ENCODE assay signal across 10 cellular contexts in genomic region chr18:57446322-57446721, GRCh38. TPM values are rescaled to one million over a fixed set of nuclear protein-coding genes. Genes with fewer than 3 reads are reported as not detected.
A peak's percentile ranks its signal among the peaks of the same experiment; 100 is the strongest.
DNase-seq lines count a peak whose midpoint lies in the region; ATAC-seq, FAIRE-seq and TF ChIP-seq lines count a peak whose summit lies in the region.
"Had no signal": no experiment of that assay in that cellular context is flagged by ENCODE, and none has a peak within 500 bp of the region (broad histone marks: within the 10 kb centered on the region; RNA-seq: fewer than 3 reads in every experiment).

No MANE protein-coding gene starts in this region.

- H3K27ac ChIP-seq in GM12878 (ENCODE audit: control insufficient read depth, insufficient read depth) (no peak overlapping the region), neural cell (ENCODE audit: low read length) (peak overlapping the region; percentile 38)
- H3K27ac ChIP-seq: BLaER1 had no signal

- WGBS in GM12878 (ENCODE audit: insufficient coverage, insufficient replicate concordance, low lambda C conversion rate, missing lambda C conversion rate), result 2% methylated on average over 4 of the region's 4 CpGs

- POLR2A ChIA-PET in GM12878 (lab: Charles Lee), result no interaction called here

- CTCF ChIA-PET in GM12878 (lab: Yijun Ruan, JAX), result interaction anchor here (0.6 to 5.4 kb wide), 12 partner anchors 8 to 743 kb away, joined by 3 to 38 read pairs (median 4); no protein-coding TSS in a partner anchor

- SMC1A ChIA-PET in GM12878 (lab: Charles Lee; ENCODE audit: uncharacterized antibody, unreplicated experiment), result interaction anchor here (1.1 to 2.8 kb wide), 5 partner anchors 12 to 698 kb away, joined by 3 to 29 read pairs (median 5); no protein-coding TSS in a partner anchor

- no peak overlapping the region for H2AFZ ChIP-seq in GM12878 (ENCODE audit: control insufficient read depth, low read depth, low read length)
- no peak overlapping the region for H2AFZ ChIP-seq in neural cell (ENCODE audit: low read depth, low read length)

- no peak overlapping the region for H3K4me2 ChIP-seq in GM12878 (ENCODE audit: control insufficient read depth, insufficient read depth)
- no peak overlapping the region for H3K4me2 ChIP-seq in neural cell (ENCODE audit: low read length)
- H3K4me2 ChIP-seq: BLaER1 had no signal

- TF ChIP-seq POLR2A in GM12878 (IDR thresholded peaks at IDR 0.05; ENCODE audit: low read depth, low read length), result no peak

- no TSS peak for BruUV-seq in GM12878 (replicated peaks; lab: Mats Ljungman, UMichigan)

- peak; percentile 37 for DNase-seq in NCI-H1436 (lab: John Stamatoyannopoulos, UW)
- no peak for DNase-seq in NCI-H1436 treated with DMSO at 0.1 percent for 48 hours (lab: John Stamatoyannopoulos, UW)
- peak; percentile 58 for DNase-seq in M059J (ENCODE audit: low read depth)
- no peak for DNase-seq in GM12878 (ENCODE audit: low read depth, low spot score)
- no peak for DNase-seq in stimulated activated CD4-positive, alpha-beta T cell treated with anti-CD3 and anti-CD28 coated beads, Interleukin-4, amount 100 ng/mL, for 1 hour
- DNase-seq: cerebellar nuclear complex had no signal

- peak; percentile 70 for TF ChIP-seq RAD21 in GM12878 (IDR thresholded peaks at IDR 0.05; ENCODE audit: insufficient read depth, low read depth, low read length)
- TF ChIP-seq RAD21 in neural cell (conservative IDR thresholded peaks at IDR 0.05), result peak; percentile 62

- H3K9ac ChIP-seq in GM12878 (ENCODE audit: control insufficient read depth, insufficient read depth, low read length) (no peak overlapping the region), neural cell (ENCODE audit: low read length) (no peak overlapping the region)
- H3K9ac ChIP-seq: BLaER1 had no signal

- H3K9me2 ChIP-seq in neural cell (ENCODE audit: insufficient read depth, low read length), result no peaks in the 10 kb centered on the region

- TF ChIP-seq CTCF in GM12878 (IDR thresholded peaks at IDR 0.05 in 2 of 3, conservative IDR thresholded peaks at IDR 0.05 in 1 of 3; ENCODE audit: control insufficient read depth in 2 of 3, extremely low read depth in 1 of 3, insufficient read depth in 1 of 3, low read depth in 3 of 3, low read length in 3 of 3) (peak; percentile 77 to 82 (median 79)), neural cell (IDR thresholded peaks at IDR 0.05; ENCODE audit: poor library complexity, severe bottlenecking) (peak; percentile 67)

- no peak for TF ChIP-seq EP300 in GM12878 (IDR thresholded peaks at IDR 0.05; ENCODE audit: borderline replicate concordance in 1 of 2, control insufficient read depth in 1 of 2, low read depth in 2 of 2, low read length in 2 of 2)
- no peak for TF ChIP-seq EP300 in neural cell (conservative IDR thresholded peaks at IDR 0.05; ENCODE audit: poor library complexity, severe bottlenecking)

- H3K27me3 ChIP-seq in GM12878 (replicated peaks in 1 of 2; ENCODE audit: control insufficient read depth in 2 of 2, insufficient read depth in 2 of 2, low read length in 1 of 2), result peaks cover 2 to 10% of the 10 kb centered on the region in 2 experiments
- H3K27me3 ChIP-seq in neural cell (ENCODE audit: insufficient read depth, low read depth, low read length), result peaks cover 49% of the 10 kb centered on the region

- H3K4me1 ChIP-seq in GM12878 (ENCODE audit: control insufficient read depth, insufficient read depth, low read length), result no peaks in the 10 kb centered on the region

- no peak for FAIRE-seq in GM12878 (lab: Jason Lieb, UNC)

- H4K20me1 ChIP-seq in GM12878 (ENCODE audit: control insufficient read depth, insufficient read depth) (no peaks in the 10 kb centered on the region; the same call in 1 of the 2 replicates), neural cell (ENCODE audit: insufficient read depth) (no peaks in the 10 kb centered on the region)

- no peaks in the 10 kb centered on the region for H3F3A ChIP-seq in neural cell (ENCODE audit: insufficient read depth, low read length, poor library complexity, severe bottlenecking)

- intact Hi-C loops in GM12878 (cut with micrococcal nuclease; ENCODE audit: unreplicated experiment), result loop anchor here (1.0 to 5.0 kb wide), 6 partner anchors 116 to 744 kb away; no protein-coding TSS in a partner anchor

- H3K79me2 ChIP-seq in GM12878 (ENCODE audit: control insufficient read depth, insufficient read depth, low read length) (no peaks in the 10 kb centered on the region), neural cell (replicated peaks; ENCODE audit: insufficient read depth, low read length) (peaks cover 11% of the 10 kb centered on the region)

- H3K36me3 ChIP-seq in GM12878 (ENCODE audit: control insufficient read depth in 2 of 2, insufficient read depth in 2 of 2, low read length in 1 of 2), result no peaks in the 10 kb centered on the region
- H3K36me3 ChIP-seq in neural cell (ENCODE audit: insufficient read depth, low read length), result no peaks in the 10 kb centered on the region
- H3K36me3 ChIP-seq: BLaER1 had no signal

- RAD21 ChIA-PET in GM12878 (lab: Charles Lee; ENCODE audit: unreplicated experiment), result interaction anchor here (1.0 to 1.4 kb wide), 5 partner anchors 394 to 577 kb away, joined by 3 to 10 read pairs (median 7); no protein-coding TSS in a partner anchor

- ATAC-seq in GM12878 (peak; percentile 90), GM21619 (IDR thresholded peaks at IDR 0.05; ENCODE audit: unreplicated experiment) (no peak), GM21723 (IDR thresholded peaks at IDR 0.05; ENCODE audit: unreplicated experiment) (no peak)

- H3K9me3 ChIP-seq in GM12878 (replicated peaks; ENCODE audit: control insufficient read depth, insufficient read depth, low read length), result no peaks in the 10 kb centered on the region; the same call in 2 of the 3 replicates
- H3K9me3 ChIP-seq in neural cell (ENCODE audit: low read length), result no peaks in the 10 kb centered on the region
- H3K9me3 ChIP-seq: BLaER1 had no signal

- in situ Hi-C loops in GM12878 (cut with MboI), result loop anchor here (5.0 kb wide), 2 partner anchors 574 to 704 kb away; no protein-coding TSS in a partner anchor

- H3K4me3 ChIP-seq in GM12878 (no peak overlapping the region), neural cell (ENCODE audit: low read length) (no peak overlapping the region)
- H3K4me3 ChIP-seq: BLaER1 had no signal

TF ChIP-seq in GM12878, 131 proteins besides CTCF, POLR2A, EP300 and RAD21 (continues in another document):
- TF ChIP-seq YY1 (IDR thresholded peaks at IDR 0.05; ENCODE audit: low read depth, low read length) (peak; percentile 24; the same call in 1 of the 2 replicates), RFX5 (IDR thresholded peaks at IDR 0.05; ENCODE audit: low read depth, low read length) (no peak), KAT2A (conservative IDR thresholded peaks at IDR 0.05; ENCODE audit: control insufficient read depth, low read depth, low read length) (no peak), SREBF2 (IDR thresholded peaks at IDR 0.05; ENCODE audit: low read length) (no peak), SMC3 (IDR thresholded peaks at IDR 0.05; ENCODE audit: borderline replicate concordance, low read length) (peak; percentile 88), FOS (IDR thresholded peaks at IDR 0.05; ENCODE audit: borderline replicate concordance, extremely low read depth, insufficient read length) (no peak), ZNF384 (IDR thresholded peaks at IDR 0.05; ENCODE audit: borderline replicate concordance, low read depth, low read length) (no peak)

TF ChIP-seq in neural cell, 6 proteins besides CTCF, POLR2A, EP300 and RAD21:
- TF ChIP-seq TAF1 (IDR thresholded peaks at IDR 0.05; ENCODE audit: low read depth) (no peak), SMC3 (conservative IDR thresholded peaks at IDR 0.05; ENCODE audit: poor library complexity) (peak; percentile 68)

RNA-seq across cellular contexts. Expression of gene ONECUT2, which starts 11.1 kb away (rescaled TPM):
- 1.2 and 1.5 TPM in 2 replicates for total RNA-seq in M059J (2014; rRNA removed; shearing (Covaris generic))
- not detected in 2 replicates for total RNA-seq in GM12878 (2013; cell fraction: nucleolus; rRNA removed)
- total RNA-seq in GM12878 (2014; rRNA removed) (not detected in 2 replicates), GM12878 (2014; rRNA removed; fragmentation: Illumina TruSeq; extraction: Trizol) (not detected in 2 replicates), GM12878 (2021) (0.03 TPM in 2 replicates)
- not detected for polyA plus RNA-seq in GM12878 (2011; ENCODE audit: low read depth)
- polyA plus RNA-seq in GM12878 (2011; rRNA removed) (not detected in 2 replicates), GM12878 (2014; fragmentation: Illumina TruSeq; extraction: Trizol) (not detected in 2 replicates), GM12878 (2014; fragmentation: Nextera tagmentation; extraction: Ambion mirVana) (not detected), GM12878 (2014; rRNA removed) (not detected in 2 replicates), GM12878 (2016; fragmentation: Nextera tagmentation; extraction: Ambion mirVana) (under 1 TPM in 1 of 2 experiments, not detected in 1; 0.01 TPM), neural cell (3.9 and 4.3 TPM in 2 replicates)
- not detected in 2 replicates for polyA plus RNA-seq in GM12878 (2011; cell fraction: cytosol; rRNA removed)
- not detected in 2 replicates for polyA plus RNA-seq in GM12878 (2011; cell fraction: nucleus; rRNA removed)
- not detected in 2 replicates for polyA plus RNA-seq in GM12878 (2012)
- polyA minus RNA-seq in GM12878 (2011; rRNA and poly(A)+ RNA removed), result not detected in 2 replicates
- polyA minus RNA-seq in GM12878 (2011; cell fraction: cytosol; rRNA and poly(A)+ RNA removed), result not detected in 2 replicates
- polyA minus RNA-seq in GM12878 (2011; cell fraction: nucleus; rRNA and poly(A)+ RNA removed), result not detected in 2 replicates
- polyA minus RNA-seq in neural cell, result 20.2 and 27.1 TPM in 2 replicates

Comparison
In these comparisons a context has a peak if more than half of its experiments do, and no peak if none do; other contexts are left out.
1. DNase-seq: peak in NCI-H1436 (single experiment) and M059J (single experiment); none in NCI-H1436 treated with DMSO at 0.1 percent for 48 hours (single experiment), GM12878 (single experiment) and stimulated activated CD4-positive, alpha-beta T cell treated with anti-CD3 and anti-CD28 coated beads, Interleukin-4, amount 100 ng/mL, for 1 hour (single experiment).